In the genomic region with DNA sequence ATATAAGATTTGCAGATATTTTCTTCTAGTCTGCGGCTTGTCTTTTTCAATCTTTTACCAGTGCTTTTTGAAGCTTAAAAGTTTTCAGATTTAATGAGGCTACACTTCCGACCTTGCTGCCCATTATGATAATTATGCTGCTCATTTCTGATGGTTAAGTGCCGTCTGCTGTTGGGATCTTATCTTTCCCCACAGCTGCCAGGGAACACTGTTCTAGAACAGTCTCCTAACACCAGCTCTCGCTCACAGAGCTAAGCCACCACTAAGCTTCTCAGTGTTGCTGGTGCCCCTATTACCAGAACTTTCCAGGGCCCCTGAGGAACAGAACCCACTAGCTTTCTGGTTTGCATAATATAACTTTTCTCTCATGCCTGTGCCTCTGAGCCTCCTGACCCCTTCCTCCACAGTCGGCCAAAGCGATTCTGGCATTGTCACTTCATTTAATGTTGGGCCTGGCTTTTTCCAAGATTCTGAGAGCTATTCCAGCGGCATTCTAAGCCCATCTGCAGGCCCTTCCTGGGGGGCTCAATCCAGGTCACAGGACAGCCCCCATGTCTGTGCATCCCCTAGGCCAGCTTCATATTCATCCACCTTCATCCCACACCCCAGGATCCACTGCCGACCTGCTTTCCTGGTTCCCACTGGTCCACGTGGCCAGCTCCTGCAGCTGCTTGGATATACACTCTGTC, we compare ENCODE assay signal across 29 cellular contexts.
DNase-seq lines count a peak whose midpoint lies in the region; ATAC-seq and TF ChIP-seq lines count a peak whose summit lies in the region.
"Had no signal": no experiment of that assay in that cellular context is flagged by ENCODE, and none has a peak within 500 bp of the region (broad histone marks: within the 10 kb centered on the region; RNA-seq: fewer than 3 reads in every experiment).

No MANE protein-coding gene starts in this region.

- H3K27me3 Mint-ChIP-seq in HFFc6 (ENCODE audit: insufficient read depth) = peaks cover 11% of the 10 kb centered on the region; the same call in 1 of the 2 replicates

- no peak for ATAC-seq in GM18861 (IDR thresholded peaks at IDR 0.05; ENCODE audit: unreplicated experiment)
- no peak for ATAC-seq in HG03520 (IDR thresholded peaks at IDR 0.05; ENCODE audit: unreplicated experiment)
- ATAC-seq: activated CD8-positive, alpha-beta T cell treated with anti-CD3 and anti-CD28 coated beads for 36 hours; activated naive CD4-positive, alpha-beta T cell treated with anti-CD3 and anti-CD28 coated beads, Interleukin-2, amount 50 U/mL, for 72 hours; GM23338; lower lobe of right lung; naive thymus-derived CD4-positive, alpha-beta T cell; Panc1; upper lobe of right lung had no signal

- no peaks in the 10 kb centered on the region for H3K9me3 ChIP-seq in WERI-Rb-1 (ENCODE audit: severe bottlenecking)
- H3K9me3 ChIP-seq: lower lobe of right lung, MG63, upper lobe of right lung had no signal

- H3K4me3 ChIP-seq in WERI-Rb-1 (ENCODE audit: low read depth, low read length) = no peak overlapping the region
- H3K4me3 ChIP-seq: dorsolateral prefrontal cortex, GM23338, lower lobe of right lung, MG63, upper lobe of right lung had no signal

- TF ChIP-seq CTCF in WERI-Rb-1 (IDR thresholded peaks at IDR 0.05; ENCODE audit: low read depth, low read length) (no peak), HFFc6 (IDR thresholded peaks at IDR 0.05) (no peak)

- no peaks in the 10 kb centered on the region for H3K27me3 ChIP-seq in WERI-Rb-1 (ENCODE audit: insufficient read depth, low read depth, severe bottlenecking)
- H3K27me3 ChIP-seq: MG63 had no signal

- H3K4me1 Mint-ChIP-seq in HFFc6 (ENCODE audit: low read depth) = no peaks in the 10 kb centered on the region
- H3K4me1 Mint-ChIP-seq: CD14-positive monocyte; naive thymus-derived CD4-positive, alpha-beta T cell had no signal

- peak overlapping the region; percentile 85 for H3K27ac ChIP-seq in WERI-Rb-1
- H3K27ac ChIP-seq: 22Rv1, brain microvascular endothelial cell, dorsolateral prefrontal cortex, lower lobe of right lung, upper lobe of right lung had no signal

- peaks cover 13% of the 10 kb centered on the region for H3K9me3 Mint-ChIP-seq in HFFc6
- H3K9me3 Mint-ChIP-seq: activated CD8-positive, alpha-beta T cell treated with anti-CD3 and anti-CD28 coated beads for 36 hours; activated naive CD4-positive, alpha-beta T cell treated with anti-CD3 and anti-CD28 coated beads, Interleukin-2, amount 50 U/mL, for 72 hours; activated T-helper 2 cell treated with anti-CD3 and anti-CD28 coated beads, Interferon-gamma antibody, Interleukin-2, Interleukin-4, amounts not matched to agents 10 μg/mL and 5 μg/mL and 100 μg/mL, durations not matched to agents 14 hours and 24 hours and 36 hours; GM23338; T-helper 2 cell treated with Interferon-gamma antibody and Interleukin-4, amounts not matched to agents 5 μg/mL and 100 μg/mL, for 36 hours had no signal

- H3K36me3 ChIP-seq in WERI-Rb-1 = no peaks in the 10 kb centered on the region
- H3K36me3 ChIP-seq: brain microvascular endothelial cell, lower lobe of right lung, MG63, upper lobe of right lung had no signal

- H3K4me3 Mint-ChIP-seq in HFFc6 = no peak overlapping the region
- H3K4me3 Mint-ChIP-seq: activated CD8-positive, alpha-beta T cell treated with anti-CD3 and anti-CD28 coated beads for 36 hours; CD14-positive monocyte; GM23338; naive thymus-derived CD4-positive, alpha-beta T cell; T-helper 2 cell treated with Interferon-gamma antibody and Interleukin-4, amounts not matched to agents 5 μg/mL and 100 μg/mL, for 36 hours had no signal

- H3K27ac Mint-ChIP-seq in HFFc6 = no peak overlapping the region
- H3K27ac Mint-ChIP-seq: activated CD8-positive, alpha-beta T cell treated with anti-CD3 and anti-CD28 coated beads for 36 hours; activated naive CD4-positive, alpha-beta T cell treated with anti-CD3 and anti-CD28 coated beads, Interleukin-2, amount 50 U/mL, for 72 hours; activated T-helper 2 cell treated with anti-CD3 and anti-CD28 coated beads, Interferon-gamma antibody, Interleukin-2, Interleukin-4, amounts not matched to agents 10 μg/mL and 5 μg/mL and 100 μg/mL, durations not matched to agents 14 hours and 24 hours and 36 hours; GM23338; naive thymus-derived CD4-positive, alpha-beta T cell; T-helper 2 cell treated with Interferon-gamma antibody and Interleukin-4, amounts not matched to agents 5 μg/mL and 100 μg/mL, for 36 hours had no signal

- H3K36me3 Mint-ChIP-seq in HFFc6 (ENCODE audit: low read depth) = no peaks in the 10 kb centered on the region
- H3K36me3 Mint-ChIP-seq: activated naive CD4-positive, alpha-beta T cell treated with anti-CD3 and anti-CD28 coated beads, Interleukin-2, amount 50 U/mL, for 72 hours; CD14-positive monocyte; naive thymus-derived CD4-positive, alpha-beta T cell had no signal

- DNase-seq in NCI-H1436 (lab: John Stamatoyannopoulos, UW) (peak; percentile 14), NCI-H1436 treated with DMSO at 0.1 percent for 48 hours (lab: John Stamatoyannopoulos, UW) (no peak), NCI-H1105 (lab: John Stamatoyannopoulos, UW) (peak; percentile 9), WERI-Rb-1 (peak; percentile 57), retina (peak; percentile 83), HFFc6 (no peak)
- DNase-seq: activated CD8-positive, alpha-beta T cell treated with anti-CD3 and anti-CD28 coated beads for 36 hours; activated T-cell treated with anti-CD3 and anti-CD28 coated beads for 4 hours; amygdala; brain microvascular endothelial cell; dorsolateral prefrontal cortex; KBM-7; lower lobe of right lung; MG63; naive thymus-derived CD4-positive, alpha-beta T cell; NCI-H146; nucleus accumbens; SHP77; stimulated activated naive CD4-positive, alpha-beta T cell; upper lobe of right lung had no signal

Comparison
In these comparisons a context has a peak if more than half of its experiments do, and no peak if none do; other contexts are left out.
1. DNase-seq: peak in NCI-H1436 (single experiment), NCI-H1105 (single experiment), WERI-Rb-1 (single experiment) and retina (single experiment); none in NCI-H1436 treated with DMSO at 0.1 percent for 48 hours (single experiment) and HFFc6 (single experiment).